Comparison of ENCODE assay signal across 1 cellular context in genomic region chr4:18180122-18180521, GRCh38.
TF ChIP-seq lines count a peak whose summit lies in the region.

No MANE protein-coding gene starts in this region.

TF ChIP-seq in GM23338, 12 proteins besides CTCF, POLR2A, EP300 and RAD21 (continued from another document):
- TF ChIP-seq REST (IDR thresholded peaks at IDR 0.05; ENCODE audit: unreplicated experiment): no peak
TF ChIP-seq in GM23338: peak in this region for 0.
